1 cellular context compared by ENCODE assay signal in the genomic region with DNA sequence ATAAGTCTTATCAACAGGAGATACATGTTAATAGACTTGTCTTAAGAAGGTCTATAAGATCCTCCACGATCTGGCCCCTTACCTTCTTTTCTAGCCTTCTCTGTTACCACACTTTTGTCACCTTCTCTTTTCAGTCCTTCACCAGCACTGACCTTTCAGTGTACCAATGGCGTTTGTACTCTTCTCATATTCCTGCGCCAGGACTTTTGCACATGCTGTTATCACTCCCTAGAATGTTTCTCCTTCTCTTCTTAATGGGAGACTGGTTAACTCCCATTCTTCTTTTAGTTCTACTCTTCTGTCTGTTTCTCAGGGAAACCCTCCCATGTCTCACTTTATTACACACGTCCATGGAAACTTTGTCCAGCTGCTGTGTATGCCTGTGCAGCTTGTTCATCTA.
TF ChIP-seq lines count a peak whose summit lies in the region.

No MANE protein-coding gene starts in this region.

TF ChIP-seq in SK-N-SH treated with all-trans-retinoic acid at 6 μM for 48 hours, 23 proteins besides CTCF, POLR2A, EP300 and RAD21 (continued from another document):
- TF ChIP-seq POU6F1 (CRISPR knock-in tag; IDR thresholded peaks at IDR 0.05; ENCODE audit: borderline replicate concordance, low read depth) (no peak), SNAI2 (CRISPR knock-in tag; IDR thresholded peaks at IDR 0.05) (no peak), ZFP30 (CRISPR knock-in tag; IDR thresholded peaks at IDR 0.05) (no peak), ZC3H10 (CRISPR knock-in tag; IDR thresholded peaks at IDR 0.05) (no peak), ZFP3 (CRISPR knock-in tag; IDR thresholded peaks at IDR 0.05) (no peak), ZNF565 (CRISPR knock-in tag; conservative IDR thresholded peaks at IDR 0.05; ENCODE audit: low read depth) (no peak), ZNF8 (CRISPR knock-in tag; IDR thresholded peaks at IDR 0.05) (no peak), ISL1 (CRISPR knock-in tag; IDR thresholded peaks at IDR 0.05) (no peak)
